Comparison of ENCODE assay signal across 21 cellular contexts in the genomic region with DNA sequence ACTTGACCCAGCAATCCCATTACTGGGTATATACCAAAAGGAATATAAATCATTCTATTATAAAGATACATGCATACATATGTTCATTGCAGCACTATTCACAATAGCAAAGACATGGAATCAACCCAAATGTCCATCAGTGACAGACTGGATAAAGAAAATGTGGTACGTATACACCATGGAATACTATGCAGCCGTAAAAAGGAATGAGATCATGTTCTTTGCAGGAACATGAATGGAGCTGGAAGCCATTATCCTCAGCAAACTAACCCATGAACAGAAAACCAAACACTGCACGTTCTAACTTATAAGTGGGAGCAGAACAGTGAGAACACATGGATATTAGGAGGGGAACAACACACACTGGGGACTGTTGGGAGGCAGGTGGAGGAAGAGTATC. TPM values are rescaled to one million over a fixed set of nuclear protein-coding genes. Genes with fewer than 3 reads are reported as not detected.
"Had no signal": no experiment of that assay in that cellular context is flagged by ENCODE, and none has a peak within 500 bp of the region (broad histone marks: within the 10 kb centered on the region; RNA-seq: fewer than 3 reads in every experiment).

No MANE protein-coding gene starts in this region.

RNA-seq across cellular contexts. Expression of gene DEFB108B, which starts 3.8 kb away (rescaled TPM):
- total RNA-seq: activated naive CD4-positive, alpha-beta T cell treated with anti-CD3 and anti-CD28 coated beads for 36 hours; activated naive CD4-positive, alpha-beta T cell treated with anti-CD3 and anti-CD28 coated beads, Interleukin-2, amount 50 U/mL, for 72 hours; activated naive CD8-positive, alpha-beta T cell treated with anti-CD3 and anti-CD28 coated beads for 36 hours; activated naive CD8-positive, alpha-beta T cell treated with anti-CD3 and anti-CD28 coated beads, Interleukin-2, amount 10 ng/mL, durations not matched to agents 7 days and 5 days; activated T-cell treated with anti-CD3 and anti-CD28 coated beads, Interleukin-2, amount 50 U/mL, for 4 hours; activated T-cell treated with anti-CD3 and anti-CD28 coated beads, Interleukin-2, amount 50 U/mL, for 72 hours; activated T-helper 1 cell treated with anti-CD3 and anti-CD28 coated beads, Interleukin-12 subunit alpha, Interleukin-12 subunit beta, Interleukin-2, Interleukin-4 antibody, amounts not matched to agents 30 ng/mL and 10 ng/mL and 1 ng/mL, durations not matched to agents 14 hours and 24 hours and 36 hours; activated T-helper 17 cell treated with anti-CD3 and anti-CD28 coated beads, Interleukin-2, amount 50 U/mL, for 72 hours; activated T-helper 2 cell treated with anti-CD3 and anti-CD28 coated beads, Interferon-gamma antibody, Interleukin-2, Interleukin-4, amounts not matched to agents 10 μg/mL and 5 μg/mL and 100 μg/mL, durations not matched to agents 14 hours and 24 hours and 36 hours; adrenal gland; aorta; ascending aorta; astrocyte; body of pancreas; breast epithelium; bronchial epithelial cell; cardiac muscle cell; cardiac septum; cerebellum; chondrocyte had no signal
- polyA plus RNA-seq: adipose tissue, adrenal gland, aorta, cardiac muscle cell had no signal

RNA-seq across cellular contexts. Expression of gene DEFB131B, which starts 49.0 kb away (rescaled TPM):
- total RNA-seq: activated naive CD4-positive, alpha-beta T cell treated with anti-CD3 and anti-CD28 coated beads for 36 hours; activated naive CD4-positive, alpha-beta T cell treated with anti-CD3 and anti-CD28 coated beads, Interleukin-2, amount 50 U/mL, for 72 hours; activated naive CD8-positive, alpha-beta T cell treated with anti-CD3 and anti-CD28 coated beads for 36 hours; activated naive CD8-positive, alpha-beta T cell treated with anti-CD3 and anti-CD28 coated beads, Interleukin-2, amount 10 ng/mL, durations not matched to agents 7 days and 5 days; activated T-cell treated with anti-CD3 and anti-CD28 coated beads, Interleukin-2, amount 50 U/mL, for 4 hours; activated T-cell treated with anti-CD3 and anti-CD28 coated beads, Interleukin-2, amount 50 U/mL, for 72 hours; activated T-helper 1 cell treated with anti-CD3 and anti-CD28 coated beads, Interleukin-12 subunit alpha, Interleukin-12 subunit beta, Interleukin-2, Interleukin-4 antibody, amounts not matched to agents 30 ng/mL and 10 ng/mL and 1 ng/mL, durations not matched to agents 14 hours and 24 hours and 36 hours; activated T-helper 17 cell treated with anti-CD3 and anti-CD28 coated beads, Interleukin-2, amount 50 U/mL, for 72 hours; activated T-helper 2 cell treated with anti-CD3 and anti-CD28 coated beads, Interferon-gamma antibody, Interleukin-2, Interleukin-4, amounts not matched to agents 10 μg/mL and 5 μg/mL and 100 μg/mL, durations not matched to agents 14 hours and 24 hours and 36 hours; adrenal gland; aorta; ascending aorta; astrocyte; body of pancreas; breast epithelium; bronchial epithelial cell; cardiac muscle cell; cardiac septum; cerebellum; chondrocyte had no signal
- polyA plus RNA-seq: adipose tissue, adrenal gland, aorta, cardiac muscle cell had no signal
